1 cellular context compared by ENCODE assay signal in the genomic region with DNA sequence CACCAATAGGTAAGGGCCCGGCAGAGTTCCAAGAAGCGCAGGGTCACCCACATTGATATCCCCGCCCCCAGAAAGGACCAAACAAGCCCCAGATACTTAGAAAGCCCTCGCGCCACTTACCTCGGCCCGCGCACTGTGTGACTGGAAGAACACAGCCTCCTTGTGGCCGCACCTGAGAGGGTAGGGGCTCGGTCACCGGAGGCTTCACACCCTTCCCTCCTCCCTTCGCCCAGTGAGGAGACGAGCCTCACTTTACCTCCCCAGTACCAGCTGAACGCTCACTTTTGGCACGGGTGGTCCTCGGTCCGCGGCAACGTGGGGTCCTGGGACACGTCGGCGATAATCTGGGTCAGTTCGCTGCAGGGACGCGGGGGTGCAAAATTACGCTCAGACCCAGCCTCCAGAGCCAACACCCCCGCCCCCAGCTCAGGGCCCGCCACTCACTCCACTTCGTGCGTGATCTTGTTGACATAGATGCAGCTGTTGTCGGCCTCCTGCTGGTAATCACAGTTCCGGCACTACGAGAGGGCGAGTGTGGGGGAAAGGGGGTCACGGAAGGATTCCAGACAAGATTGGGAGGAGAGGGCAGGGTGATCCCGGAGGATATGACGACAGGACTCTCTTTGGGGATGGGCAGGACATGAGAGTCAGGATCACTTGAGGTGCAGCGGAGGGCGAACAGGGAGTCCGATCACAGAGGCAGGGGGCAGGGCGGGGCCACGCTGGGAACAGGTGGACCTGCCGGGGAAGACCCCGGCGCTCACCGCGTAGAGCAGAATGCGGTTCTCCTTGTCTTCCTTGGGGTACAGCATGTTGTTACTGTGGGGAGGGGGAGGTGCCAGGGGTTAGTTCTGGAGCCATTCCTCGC.
A peak's percentile ranks its signal among the peaks of the same experiment; 100 is the strongest.
TF ChIP-seq lines count a peak whose summit lies in the region.

No MANE protein-coding gene starts in this region.

TF ChIP-seq in H1, 55 proteins besides CTCF, POLR2A, EP300 and RAD21:
- TF ChIP-seq SAP30 (IDR thresholded peaks at IDR 0.05; ENCODE audit: insufficient read depth, insufficient replicate concordance, low read length) (peak; percentile 32), KDM4A (IDR thresholded peaks at IDR 0.05; ENCODE audit: low read depth, low read length, severe bottlenecking) (peak; percentile 85), POU5F1 (IDR thresholded peaks at IDR 0.05; ENCODE audit: low read depth, low read length) (no peak), CHD2 (IDR thresholded peaks at IDR 0.05; ENCODE audit: low read length) (no peak), HDAC2 (IDR thresholded peaks at IDR 0.05; ENCODE audit: borderline replicate concordance in 1 of 2, low read depth in 2 of 2, low read length in 2 of 2) (0 out of 4 replicates have a peak, but pooled peaks of 1 of the 2 experiments have one; percentile 67), RFX5 (IDR thresholded peaks at IDR 0.05; ENCODE audit: borderline replicate concordance, low read depth, low read length) (no peak), SP4 (IDR thresholded peaks at IDR 0.05; ENCODE audit: low read length) (no peak), FOSL1 (IDR thresholded peaks at IDR 0.05; ENCODE audit: insufficient read depth, low read depth, low read length) (no peak), KDM5A (IDR thresholded peaks at IDR 0.05; ENCODE audit: low read length) (no peak), EZH2 (IDR thresholded peaks at IDR 0.05; ENCODE audit: low read depth, low read length, severe bottlenecking) (no peak), NANOG (IDR thresholded peaks at IDR 0.05; ENCODE audit: insufficient read depth, low read depth, low read length, poor library complexity, severe bottlenecking) (no peak), ZNF274 (IDR thresholded peaks at IDR 0.05; ENCODE audit: borderline replicate concordance, extremely low read depth, low read length) (no peak)
